Comparison of ENCODE assay signal across 7 cellular contexts in genomic region chr1:109740615-109741373, GRCh38. TPM values are rescaled to one million over a fixed set of nuclear protein-coding genes. Genes with fewer than 3 reads are reported as not detected.
A peak's percentile ranks its signal among the peaks of the same experiment; 100 is the strongest.
DNase-seq lines count a peak whose midpoint lies in the region; ATAC-seq, FAIRE-seq and TF ChIP-seq lines count a peak whose summit lies in the region.

TSS of gene GSTM3 (minus strand) at chr1:109741038. CDS start at chr1:109740287, 751 bp downstream.

- peak within 1 kb of the TSS; percentile 29 for H3K27ac Mint-ChIP-seq in T-helper 17 cell

- WGBS in ovary, 3 donors, result 6 to 12% (median 7%) methylated on average over 10 of the region's 10 CpGs

- peaks cover 6% of the 10 kb centered on the region for H3K36me3 Mint-ChIP-seq in T-helper 17 cell (ENCODE audit: low read depth)

- H3K27ac ChIP-seq in ovary, result peak within 1 kb of the TSS; percentile 31 to 82

- H3K4me1 Mint-ChIP-seq in T-helper 17 cell, result peaks cover 17% of the 10 kb centered on the region

- intact Hi-C loops in ovary (cut with DNase I), result no loop called here

- peaks cover 3% of the 10 kb centered on the region for H3K4me1 ChIP-seq in ovary (ENCODE audit: insufficient read depth)

- no peaks in the 10 kb centered on the region for H3K36me3 ChIP-seq in ovary

- H3K4me3 Mint-ChIP-seq in T-helper 17 cell, result peak within 1 kb of the TSS; percentile 90

- TF ChIP-seq CTCF in ovary (IDR thresholded peaks at IDR 0.05), result no peak

- H3K27me3 ChIP-seq in ovary, result no peaks in the 10 kb centered on the region

- FAIRE-seq in frontal cortex (lab: Jason Lieb, UNC), result no peak

- no peak for TF ChIP-seq EP300 in ovary (IDR thresholded peaks at IDR 0.05)

- peaks cover 5% of the 10 kb centered on the region for H3K27me3 Mint-ChIP-seq in T-helper 17 cell

- DNase-seq in T-helper 17 cell (no peak), frontal cortex (ENCODE audit: low spot score in 2 of 2) (no peak), ovary (no peak), NCI-H226 (no peak)
- no peak for DNase-seq in activated CD8-positive, alpha-beta memory T cell treated with anti-CD3 and anti-CD28 coated beads, Interleukin-2, amount 50 U/mL, for 48 hours

- TF ChIP-seq POLR2A in ovary (IDR thresholded peaks at IDR 0.05), result no peak

- ATAC-seq in HG02759 (IDR thresholded peaks at IDR 0.05; ENCODE audit: unreplicated experiment) (peak; percentile 27), T-helper 17 cell (peak; percentile 3), HG02885 (IDR thresholded peaks at IDR 0.05; ENCODE audit: poor library complexity, unreplicated experiment) (no peak)

- H3K9me3 ChIP-seq in T-helper 17 cell (ENCODE audit: control insufficient read depth, low read length, poor library complexity, severe bottlenecking), result no peaks in the 10 kb centered on the region
- no peaks in the 10 kb centered on the region for H3K9me3 ChIP-seq in ovary

- peak within 1 kb of the TSS; percentile 79 for H3K4me3 ChIP-seq in ovary

RNA-seq across cellular contexts. Expression of gene GSTM3, which starts in this region (rescaled TPM):
- total RNA-seq in T-helper 17 cell (1 to 10 TPM; 5.6 to 7.8 TPM), frontal cortex (80.3 TPM), ovary (100 to 1,000 TPM in 5 of 7 donors, 10 to 100 TPM in 2; 75.8 to 278 (median 135) TPM)
- 100 to 1,000 TPM; 229 to 234 TPM for polyA plus RNA-seq in ovary
